In genomic region chr4:101987623-101988243, GRCh38 we compare ENCODE assay signal across 14 cellular contexts.
DNase-seq lines count a peak whose midpoint lies in the region; ATAC-seq, FAIRE-seq and TF ChIP-seq lines count a peak whose summit lies in the region.
"Had no signal": no experiment of that assay in that cellular context is flagged by ENCODE, and none has a peak within 500 bp of the region (broad histone marks: within the 10 kb centered on the region; RNA-seq: fewer than 3 reads in every experiment).

No MANE protein-coding gene starts in this region.

- DNase-seq in cardiac muscle cell (ENCODE audit: low read depth in 1 of 2, low spot score in 1 of 2) (peak in 1 of 2 donors; percentile 48), heart right ventricle (no peak), kidney (no peak), left lobe of liver (ENCODE audit: low spot score) (no peak), prostate gland (ENCODE audit: low spot score) (no peak)
- no peak for DNase-seq in activated T-cell treated with anti-CD3 and anti-CD28 coated beads, Interleukin-2, amount 50 U/mL, for 4 hours
- DNase-seq: activated CD8-positive, alpha-beta memory T cell treated with anti-CD3 and anti-CD28 coated beads, Interleukin-2, amount 50 U/mL, for 48 hours; EL; nucleus accumbens; stimulated activated CD4-positive, alpha-beta T cell treated with anti-CD3 and anti-CD28 coated beads, Interleukin-2, amount 100 ng/mL, for 48 hours had no signal

- H3K9ac ChIP-seq in kidney (ENCODE audit: low read length in 2 of 2): no peak overlapping the region

- H3K9me3 ChIP-seq in cardiac muscle cell (ENCODE audit: low read depth): no peaks in the 10 kb centered on the region
- peaks cover 0 to 3% (median 0%) of the 10 kb centered on the region in 11 donors for H3K9me3 ChIP-seq in heart right ventricle
- H3K9me3 ChIP-seq in kidney (ENCODE audit: control insufficient read depth in 1 of 2, low read length in 2 of 2): no peaks in the 10 kb centered on the region
- H3K9me3 ChIP-seq in prostate gland: no peaks in the 10 kb centered on the region

- no peak for TF ChIP-seq POLR2A in prostate gland (IDR thresholded peaks at IDR 0.05)

- no peaks in the 10 kb centered on the region for H3K36me3 Mint-ChIP-seq in activated T-cell treated with anti-CD3 and anti-CD28 coated beads, Interleukin-2, amount 50 U/mL, for 4 hours (ENCODE audit: insufficient read depth)

- peak overlapping the region; percentile 50 for H3K27ac ChIP-seq in cardiac muscle cell
- H3K27ac ChIP-seq in heart right ventricle: no peak overlapping the region
- H3K27ac ChIP-seq in kidney (ENCODE audit: low read depth in 2 of 2, low read length in 2 of 2): no peak overlapping the region
- no peak overlapping the region for H3K27ac ChIP-seq in prostate gland
- H3K27ac ChIP-seq: 22Rv1 had no signal

- H3K27me3 ChIP-seq in cardiac muscle cell: no peaks in the 10 kb centered on the region
- H3K27me3 ChIP-seq in heart right ventricle: no peaks in the 10 kb centered on the region
- no peaks in the 10 kb centered on the region for H3K27me3 ChIP-seq in prostate gland (replicated peaks; ENCODE audit: insufficient read depth)

- H3K4me3 Mint-ChIP-seq in activated T-cell treated with anti-CD3 and anti-CD28 coated beads, Interleukin-2, amount 50 U/mL, for 4 hours: no peak overlapping the region

- H3K4me1 Mint-ChIP-seq in activated T-cell treated with anti-CD3 and anti-CD28 coated beads, Interleukin-2, amount 50 U/mL, for 4 hours (ENCODE audit: low read depth): no peaks in the 10 kb centered on the region

- TF ChIP-seq CTCF in cardiac muscle cell (IDR thresholded peaks at IDR 0.05; ENCODE audit: low read depth, low read length): no peak
- TF ChIP-seq CTCF in heart right ventricle (IDR thresholded peaks at IDR 0.05): no peak
- TF ChIP-seq CTCF in kidney (IDR thresholded peaks at IDR 0.05; ENCODE audit: borderline replicate concordance, extremely low read depth, insufficient read depth): no peak
- TF ChIP-seq CTCF in prostate gland (IDR thresholded peaks at IDR 0.05): no peak

- H3K4me3 ChIP-seq in cardiac muscle cell: no peak overlapping the region
- H3K4me3 ChIP-seq in heart right ventricle: no peak overlapping the region
- H3K4me3 ChIP-seq in kidney (ENCODE audit: low read length in 2 of 2): no peak overlapping the region
- H3K4me3 ChIP-seq in prostate gland: no peak overlapping the region

- ATAC-seq in heart right ventricle: no peak
- peak; percentile 88 for ATAC-seq in HG02798 (IDR thresholded peaks at IDR 0.05; ENCODE audit: poor library complexity, unreplicated experiment)
- peak; percentile 97 for ATAC-seq in HG03469 (IDR thresholded peaks at IDR 0.05; ENCODE audit: unreplicated experiment)
- no peak for ATAC-seq in activated T-cell treated with anti-CD3 and anti-CD28 coated beads, Interleukin-2, amount 50 U/mL, for 4 hours
- no peak for ATAC-seq in left lobe of liver

- H3K4me1 ChIP-seq in cardiac muscle cell (ENCODE audit: low read depth) (peaks cover 3% of the 10 kb centered on the region), heart right ventricle (peaks cover 0 to 1% (median 0%) of the 10 kb centered on the region in 9 donors), kidney (ENCODE audit: control insufficient read depth in 1 of 2, insufficient read depth in 1 of 2, low read depth in 1 of 2, low read length in 2 of 2) (no peaks in the 10 kb centered on the region), prostate gland (replicated peaks) (no peaks in the 10 kb centered on the region)

- intact Hi-C loops in heart right ventricle (cut with DNase I): no loop called here
- intact Hi-C loops in kidney (cut with DNase I): no loop called here
- intact Hi-C loops in prostate gland (cut with DNase I): no loop called here

- H3K9me3 Mint-ChIP-seq in activated T-cell treated with anti-CD3 and anti-CD28 coated beads, Interleukin-2, amount 50 U/mL, for 4 hours: no peaks in the 10 kb centered on the region

- H3K36me3 ChIP-seq in cardiac muscle cell (no peaks in the 10 kb centered on the region), heart right ventricle (no peaks in the 10 kb centered on the region), kidney (ENCODE audit: control insufficient read depth in 1 of 2, insufficient read depth in 2 of 2, low read length in 2 of 2) (no peaks in the 10 kb centered on the region), prostate gland (no peaks in the 10 kb centered on the region)

- H3K27me3 Mint-ChIP-seq in activated T-cell treated with anti-CD3 and anti-CD28 coated beads, Interleukin-2, amount 50 U/mL, for 4 hours (ENCODE audit: low read depth): peaks cover 3% of the 10 kb centered on the region

- FAIRE-seq in kidney (lab: Jason Lieb, UNC): no peak
- FAIRE-seq: islet of Langerhans had no signal

- 69% methylated on average over 5 of the region's 5 CpGs for WGBS in heart right ventricle, 2 donors
- WGBS in prostate gland: 91% methylated on average over 5 of the region's 5 CpGs

Comparison
In these comparisons a context has a peak if more than half of its experiments do, and no peak if none do; other contexts are left out.
1. ATAC-seq: peak in HG02798 (single experiment) and HG03469 (single experiment); none in heart right ventricle (0 of 8), activated T-cell treated with anti-CD3 and anti-CD28 coated beads, Interleukin-2, amount 50 U/mL, for 4 hours (0 of 2) and left lobe of liver (single experiment).